Comparison of ENCODE assay signal across 23 cellular contexts in genomic region chr5:142281966-142282365, GRCh38. TPM values are rescaled to one million over a fixed set of nuclear protein-coding genes. Genes with fewer than 3 reads are reported as not detected.
DNase-seq lines count a peak whose midpoint lies in the region; TF ChIP-seq lines count a peak whose summit lies in the region.
"Had no signal": no experiment of that assay in that cellular context is flagged by ENCODE, and none has a peak within 500 bp of the region (broad histone marks: within the 10 kb centered on the region; RNA-seq: fewer than 3 reads in every experiment).

No MANE protein-coding gene starts in this region.

- no peak overlapping the region for H2BK120ac ChIP-seq in mesenchymal stem cell (ENCODE audit: low read depth, low read length)

- TF ChIP-seq POLR2A in breast epithelium (IDR thresholded peaks at IDR 0.05) = no peak

- no peak overlapping the region for H2BK5ac ChIP-seq in mesenchymal stem cell (ENCODE audit: low read depth, low read length, poor library complexity, severe bottlenecking)

- H2AK5ac ChIP-seq in mesenchymal stem cell (ENCODE audit: low read length, severe bottlenecking) = no peak overlapping the region

- no peaks in the 10 kb centered on the region for H3K27me3 ChIP-seq in mammary epithelial cell (ENCODE audit: insufficient read depth, low read length)
- H3K27me3 ChIP-seq in breast epithelium = no peaks in the 10 kb centered on the region
- H3K27me3 ChIP-seq in endodermal cell (ENCODE audit: control insufficient read depth, insufficient read depth, low read length, poor library complexity, severe bottlenecking) = no peaks in the 10 kb centered on the region
- no peaks in the 10 kb centered on the region for H3K27me3 ChIP-seq in mesenchymal stem cell (ENCODE audit: control insufficient read depth in 1 of 2, insufficient read depth in 1 of 2, low read length in 2 of 2)
- H3K27me3 ChIP-seq: Peyer's patch had no signal

- H3K79me2 ChIP-seq in mammary epithelial cell (ENCODE audit: insufficient read depth, low read length) = no peaks in the 10 kb centered on the region

- peak overlapping the region; percentile 7 for H4K8ac ChIP-seq in mesenchymal stem cell (ENCODE audit: low read length)

- no peaks in the 10 kb centered on the region for H3K27me3 Mint-ChIP-seq in endodermal cell (ENCODE audit: insufficient read depth)
- no peaks in the 10 kb centered on the region for H3K27me3 Mint-ChIP-seq in type B pancreatic cell

- H3K4me3 ChIP-seq in mammary epithelial cell (replicated peaks in 1 of 3; ENCODE audit: insufficient read depth in 1 of 3, low read depth in 2 of 3, low read length in 3 of 3) (no peak overlapping the region), breast epithelium (no peak overlapping the region), endodermal cell (ENCODE audit: low read length) (no peak overlapping the region), mesenchymal stem cell (ENCODE audit: insufficient read depth in 1 of 2, low read depth in 1 of 2, low read length in 2 of 2) (no peak overlapping the region)
- H3K4me3 ChIP-seq: GM23248, Peyer's patch had no signal

- no TSS peak for BruUV-seq in mammary epithelial cell (replicated peaks; lab: Mats Ljungman, UMichigan)

- in situ Hi-C loops in mammary epithelial cell (cut with MboI; ENCODE audit: low sequenced_read_pairs in 2 of 2) = no loop called here
- in situ Hi-C loops in GM13976 (cut with MboI; ENCODE audit: low sequenced_read_pairs, unreplicated experiment) = no loop called here

- CTCF ChIA-PET in mammary epithelial cell (lab: Charles Lee; ENCODE audit: low non-redundant PET) = no interaction called here

- WGBS in mammary epithelial cell (ENCODE audit: low coverage, missing lambda C conversion rate) = 76% methylated on average over 6 of the region's 6 CpGs
- 90 to 95% methylated on average over 6 of the region's 6 CpGs for WGBS in endodermal cell (ENCODE audit: insufficient coverage in 1 of 2, insufficient read length in 1 of 2), 2 experiments
- WGBS in mesenchymal stem cell = 89% methylated on average over 6 of the region's 6 CpGs

- H2AFZ ChIP-seq in mammary epithelial cell (ENCODE audit: low read depth, low read length) (no peak overlapping the region), mesenchymal stem cell (ENCODE audit: low read depth, low read length) (no peak overlapping the region)
- H2AFZ ChIP-seq: GM23248 had no signal

- H3K79me1 ChIP-seq in mesenchymal stem cell (replicated peaks; ENCODE audit: low read length, poor library complexity, severe bottlenecking) = peaks cover 15% of the 10 kb centered on the region

- no peak overlapping the region for H4K91ac ChIP-seq in mesenchymal stem cell (ENCODE audit: low read length)

- dilution Hi-C loops in mammary epithelial cell (cut with HindIII; ENCODE audit: low sequenced_read_pairs) = no loop called here

- H3K27ac Mint-ChIP-seq in endodermal cell = peak overlapping the region; percentile 98
- peak overlapping the region; percentile 82 for H3K27ac Mint-ChIP-seq in type B pancreatic cell
- H3K27ac Mint-ChIP-seq: CD4-positive, CD25-positive, alpha-beta regulatory T cell had no signal

- DNase-seq in mammary epithelial cell = peak; percentile 22
- DNase-seq in breast epithelium (ENCODE audit: low spot score in 2 of 2) = no peak
- no peak for DNase-seq in endodermal cell
- DNase-seq in mesenchymal stem cell = no peak
- DNase-seq in type B pancreatic cell (ENCODE audit: extremely low spot score, unreplicated experiment) = no peak
- DNase-seq in GM13976 (ENCODE audit: low spot score) = no peak
- no peak for DNase-seq in NCI-H82 (lab: John Stamatoyannopoulos, UW)
- no peak for DNase-seq in NCI-H2081 treated with DMSO at 0.1 percent for 48 hours (lab: John Stamatoyannopoulos, UW)
- DNase-seq: CD4-positive, CD25-positive, alpha-beta regulatory T cell; COR-L47; DMS 273 treated with DMSO at 0.1 percent for 48 hours; DND-41; GF-D8; GM23248; MM.1S; NCI-H1092 treated with DMSO at 0.1 percent for 48 hours; NCI-H146; NCI-H2029 treated with DMSO at 0.1 percent for 48 hours; NCI-H2171 treated with DMSO at 0.1 percent for 48 hours; NCI-H446 treated with DMSO at 0.1 percent for 48 hours; NCI-H69; Peyer's patch had no signal

- no peak overlapping the region for H2BK12ac ChIP-seq in mesenchymal stem cell (ENCODE audit: low read length in 2 of 2)

- H3K9me3 ChIP-seq in mammary epithelial cell (replicated peaks; ENCODE audit: insufficient read depth, low read length) (no peaks in the 10 kb centered on the region), breast epithelium (no peaks in the 10 kb centered on the region), endodermal cell (ENCODE audit: control insufficient read depth, low read length) (no peaks in the 10 kb centered on the region), mesenchymal stem cell (ENCODE audit: control insufficient read depth, low read length) (no peaks in the 10 kb centered on the region)
- H3K9me3 ChIP-seq: Peyer's patch had no signal

- H3K4me1 Mint-ChIP-seq in endodermal cell (peaks cover 54% of the 10 kb centered on the region), type B pancreatic cell (ENCODE audit: unreplicated experiment) (peaks cover 50% of the 10 kb centered on the region)
- H3K4me1 Mint-ChIP-seq: CD4-positive, CD25-positive, alpha-beta regulatory T cell had no signal

- no peaks in the 10 kb centered on the region for H4K20me1 ChIP-seq in mammary epithelial cell (ENCODE audit: insufficient read depth, low read length)

- H3K36me3 ChIP-seq in mammary epithelial cell (ENCODE audit: insufficient read depth, low read length) (no peaks in the 10 kb centered on the region), breast epithelium (no peaks in the 10 kb centered on the region), endodermal cell (ENCODE audit: control insufficient read depth, insufficient read depth, low read length) (no peaks in the 10 kb centered on the region), mesenchymal stem cell (ENCODE audit: control insufficient read depth in 1 of 2, insufficient read depth in 2 of 2, low read depth in 1 of 2, low read length in 2 of 2) (peaks cover 0 to 6% of the 10 kb centered on the region in 2 experiments)
- H3K36me3 ChIP-seq: Peyer's patch had no signal

- H3K36me3 Mint-ChIP-seq in endodermal cell (ENCODE audit: low read depth) (peaks cover 18% of the 10 kb centered on the region), type B pancreatic cell (no peaks in the 10 kb centered on the region)
- H3K36me3 Mint-ChIP-seq: CD4-positive, CD25-positive, alpha-beta regulatory T cell had no signal

- H3K23ac ChIP-seq in mesenchymal stem cell (ENCODE audit: low read length in 2 of 2) = no peak overlapping the region

- no peak overlapping the region for H3K18ac ChIP-seq in mesenchymal stem cell (ENCODE audit: low read depth in 1 of 2, low read length in 2 of 2)

- H2BK15ac ChIP-seq in mesenchymal stem cell (ENCODE audit: low read depth, poor library complexity, severe bottlenecking) = no peak overlapping the region

- peaks cover 11% of the 10 kb centered on the region for H3K4me1 ChIP-seq in mammary epithelial cell (ENCODE audit: insufficient read depth, low read length)
- no peaks in the 10 kb centered on the region for H3K4me1 ChIP-seq in breast epithelium
- H3K4me1 ChIP-seq in endodermal cell (ENCODE audit: control insufficient read depth, insufficient read depth, low read length) = peaks cover 9% of the 10 kb centered on the region
- peaks cover 35% of the 10 kb centered on the region for H3K4me1 ChIP-seq in mesenchymal stem cell (ENCODE audit: control insufficient read depth, insufficient read depth, low read depth, low read length)
- H3K4me1 ChIP-seq: Peyer's patch had no signal

- H3K14ac ChIP-seq in mesenchymal stem cell (ENCODE audit: low read length in 2 of 2) = no peak overlapping the region

- H3K4me2 ChIP-seq in mammary epithelial cell (ENCODE audit: insufficient read depth, low read depth, low read length) (no peak overlapping the region), mesenchymal stem cell (ENCODE audit: low read length, poor library complexity, severe bottlenecking) (no peak overlapping the region)

- TF ChIP-seq CTCF in mammary epithelial cell (conservative IDR thresholded peaks at IDR 0.05 in 1 of 2, IDR thresholded peaks at IDR 0.05 in 1 of 2; ENCODE audit: extremely low read depth in 1 of 2, insufficient read depth in 1 of 2, low read depth in 1 of 2, low read length in 2 of 2) (no peak), breast epithelium (IDR thresholded peaks at IDR 0.05) (no peak), endodermal cell (conservative IDR thresholded peaks at IDR 0.05) (no peak), type B pancreatic cell (conservative IDR thresholded peaks at IDR 0.05) (no peak), GM13976 (IDR thresholded peaks at IDR 0.05; ENCODE audit: borderline replicate concordance, control extremely low read depth, extremely low read depth, insufficient read depth, missing control alignments) (no peak)

- no peak overlapping the region for H3K27ac ChIP-seq in mammary epithelial cell (ENCODE audit: insufficient read depth, low read depth, low read length)
- H3K27ac ChIP-seq in breast epithelium = no peak overlapping the region
- no peak overlapping the region for H3K27ac ChIP-seq in endodermal cell (ENCODE audit: low read depth, low read length)
- no peak overlapping the region for H3K27ac ChIP-seq in mesenchymal stem cell (ENCODE audit: low read length, poor library complexity, severe bottlenecking)
- H3K27ac ChIP-seq: 22Rv1, GM23248, Peyer's patch had no signal

- H3K4ac ChIP-seq in mesenchymal stem cell (ENCODE audit: low read depth in 1 of 2, low read length in 2 of 2) = no peak overlapping the region

- H3K9ac ChIP-seq in mammary epithelial cell (ENCODE audit: insufficient read depth, low read length) = no peak overlapping the region
- H3K9ac ChIP-seq in endodermal cell (ENCODE audit: extremely low read depth, low read length, poor library complexity, severe bottlenecking) = no peak overlapping the region
- no peak overlapping the region for H3K9ac ChIP-seq in mesenchymal stem cell (ENCODE audit: low read length)
- H3K9ac ChIP-seq: GM23248 had no signal

- intact Hi-C loops in mammary epithelial cell (cut with micrococcal nuclease) = loop anchor here (10.0 kb wide), 1 partner anchor 107 kb away; no protein-coding TSS in a partner anchor
- intact Hi-C loops in breast epithelium (cut with DNase I; ENCODE audit: low total_unique reads) = no loop called here

- H3K9me3 Mint-ChIP-seq in endodermal cell = no peaks in the 10 kb centered on the region
- no peaks in the 10 kb centered on the region for H3K9me3 Mint-ChIP-seq in type B pancreatic cell

- H3K4me3 Mint-ChIP-seq in endodermal cell (no peak overlapping the region), type B pancreatic cell (peak overlapping the region; percentile 62)

RNA-seq across cellular contexts. Expression of gene SPRY4, which starts 42.9 kb away (rescaled TPM):
- total RNA-seq in mammary epithelial cell = 10 to 100 TPM; 11.5 to 40.7 TPM
- polyA plus RNA-seq in mammary epithelial cell = 12.0 TPM
- polyA minus RNA-seq in mammary epithelial cell = 59.3 TPM
- total RNA-seq in breast epithelium = 10 to 100 TPM; 13.0 to 18.0 (median 14.5) TPM
- total RNA-seq in endodermal cell = 100 to 1,000 TPM in 1 of 2 donors, 10 to 100 TPM in 1; 70.2 to 164 TPM
- 27.0 TPM for polyA plus RNA-seq in endodermal cell (2013, experiment 1 of 2)
- polyA plus RNA-seq in endodermal cell (2013, experiment 2 of 2) = 29.6 TPM
- 98.3 TPM for polyA plus RNA-seq in mesenchymal stem cell (2013, experiment 1 of 2)
- 95.2 TPM for polyA plus RNA-seq in mesenchymal stem cell (2013, experiment 2 of 2)
- 16.1 and 20.7 TPM in 2 replicates for total RNA-seq in type B pancreatic cell (ENCODE audit: low replicate concordance)
- polyA plus RNA-seq: CD4-positive, CD25-positive, alpha-beta regulatory T cell had no signal
